In the genomic region with DNA sequence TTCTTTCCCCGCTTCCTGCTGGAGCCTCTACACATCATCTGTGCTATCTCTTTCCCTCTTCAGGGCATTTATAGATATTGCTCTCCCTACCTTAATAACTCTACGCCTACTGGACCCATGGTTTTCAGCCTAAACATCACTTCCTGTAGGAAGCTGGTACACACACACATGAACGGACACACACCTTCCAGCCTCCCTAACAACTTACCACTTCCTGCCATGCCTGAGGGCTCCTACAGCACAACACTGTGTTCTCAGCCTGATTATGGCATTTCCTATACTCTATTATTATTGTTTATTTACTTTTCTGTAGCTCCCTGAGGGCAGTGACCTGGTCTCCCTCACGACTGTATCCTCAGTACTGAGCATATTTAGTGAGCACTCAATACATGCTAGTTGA, we compare ENCODE assay signal across 13 cellular contexts.
A peak's percentile ranks its signal among the peaks of the same experiment; 100 is the strongest.
DNase-seq lines count a peak whose midpoint lies in the region; ATAC-seq lines count a peak whose summit lies in the region.
"Had no signal": no experiment of that assay in that cellular context is flagged by ENCODE, and none has a peak within 500 bp of the region (broad histone marks: within the 10 kb centered on the region; RNA-seq: fewer than 3 reads in every experiment).

No MANE protein-coding gene starts in this region.

- peak overlapping the region; percentile 94 for H3K27ac Mint-ChIP-seq in activated naive CD8-positive, alpha-beta T cell treated with anti-CD3 and anti-CD28 coated beads, Interleukin-2, amount 50 U/mL, for 24 hours
- peak overlapping the region; percentile 75 for H3K27ac Mint-ChIP-seq in stimulated activated effector memory CD8-positive, alpha-beta T cell treated with anti-CD3 and anti-CD28 coated beads, Interleukin-12 subunit alpha, Interleukin-12 subunit beta, amount 100 ng/mL, for 72 hours
- H3K27ac Mint-ChIP-seq: WTC11 had no signal

- H3K27me3 Mint-ChIP-seq in activated T-cell treated with anti-CD3 and anti-CD28 coated beads, Interleukin-2, amount 50 U/mL, for 4 hours (ENCODE audit: low read depth), result no peaks in the 10 kb centered on the region
- no peaks in the 10 kb centered on the region for H3K27me3 Mint-ChIP-seq in activated naive CD8-positive, alpha-beta T cell treated with anti-CD3 and anti-CD28 coated beads, Interleukin-2, amount 50 U/mL, for 24 hours

- no peak for DNase-seq in activated T-cell treated with anti-CD3 and anti-CD28 coated beads, Interleukin-2, amount 50 U/mL, for 4 hours
- no peak for DNase-seq in activated T-cell treated with anti-CD3 and anti-CD28 coated beads, Interleukin-2, amount 50 U/mL, for 48 hours
- DNase-seq in HT1080 (ENCODE audit: low read depth), result peak; percentile 27
- DNase-seq in activated naive CD8-positive, alpha-beta T cell treated with anti-CD3 and anti-CD28 coated beads, Interleukin-2, amount 50 U/mL, for 24 hours, result no peak
- DNase-seq in stimulated activated effector memory CD8-positive, alpha-beta T cell treated with anti-CD3 and anti-CD28 coated beads, Interleukin-12 subunit alpha, Interleukin-12 subunit beta, amount 100 ng/mL, for 72 hours (ENCODE audit: low spot score in 2 of 2), result no peak
- no peak for DNase-seq in NCI-H1105 treated with DMSO at 0.1 percent for 48 hours (lab: John Stamatoyannopoulos, UW)
- DNase-seq: ACHN, GDM1, NCI-H1436 treated with DMSO at 0.1 percent for 48 hours, OCI-M1 had no signal

- H3K9me3 Mint-ChIP-seq in activated T-cell treated with anti-CD3 and anti-CD28 coated beads, Interleukin-2, amount 50 U/mL, for 4 hours, result no peaks in the 10 kb centered on the region
- no peaks in the 10 kb centered on the region for H3K9me3 Mint-ChIP-seq in activated naive CD8-positive, alpha-beta T cell treated with anti-CD3 and anti-CD28 coated beads, Interleukin-2, amount 50 U/mL, for 24 hours
- no peaks in the 10 kb centered on the region for H3K9me3 Mint-ChIP-seq in stimulated activated effector memory CD8-positive, alpha-beta T cell treated with anti-CD3 and anti-CD28 coated beads, Interleukin-12 subunit alpha, Interleukin-12 subunit beta, amount 100 ng/mL, for 72 hours
- H3K9me3 Mint-ChIP-seq: WTC11 had no signal

- peaks cover 18% of the 10 kb centered on the region for H3K36me3 Mint-ChIP-seq in activated T-cell treated with anti-CD3 and anti-CD28 coated beads, Interleukin-2, amount 50 U/mL, for 4 hours (ENCODE audit: insufficient read depth)
- peaks cover 25% of the 10 kb centered on the region for H3K36me3 Mint-ChIP-seq in activated naive CD8-positive, alpha-beta T cell treated with anti-CD3 and anti-CD28 coated beads, Interleukin-2, amount 50 U/mL, for 24 hours (ENCODE audit: low read depth)
- peaks cover 62% of the 10 kb centered on the region for H3K36me3 Mint-ChIP-seq in stimulated activated effector memory CD8-positive, alpha-beta T cell treated with anti-CD3 and anti-CD28 coated beads, Interleukin-12 subunit alpha, Interleukin-12 subunit beta, amount 100 ng/mL, for 72 hours
- H3K36me3 Mint-ChIP-seq: WTC11 had no signal

- no peak for ATAC-seq in activated T-cell treated with anti-CD3 and anti-CD28 coated beads, Interleukin-2, amount 50 U/mL, for 4 hours
- peak; percentile 24 for ATAC-seq in activated naive CD8-positive, alpha-beta T cell treated with anti-CD3 and anti-CD28 coated beads, Interleukin-2, amount 50 U/mL, for 24 hours
- no peak for ATAC-seq in stimulated activated effector memory CD8-positive, alpha-beta T cell treated with anti-CD3 and anti-CD28 coated beads, Interleukin-12 subunit alpha, Interleukin-12 subunit beta, amount 100 ng/mL, for 72 hours
- ATAC-seq in HG03460 (IDR thresholded peaks at IDR 0.05; ENCODE audit: unreplicated experiment), result no peak
- no peak for ATAC-seq in HG03025 (IDR thresholded peaks at IDR 0.05; ENCODE audit: low FRiP score, unreplicated experiment)
- ATAC-seq: WTC11 had no signal

- H3K4me1 Mint-ChIP-seq in activated T-cell treated with anti-CD3 and anti-CD28 coated beads, Interleukin-2, amount 50 U/mL, for 4 hours (ENCODE audit: low read depth), result peaks cover 71% of the 10 kb centered on the region
- peaks cover 80% of the 10 kb centered on the region for H3K4me1 Mint-ChIP-seq in activated naive CD8-positive, alpha-beta T cell treated with anti-CD3 and anti-CD28 coated beads, Interleukin-2, amount 50 U/mL, for 24 hours
- H3K4me1 Mint-ChIP-seq in stimulated activated effector memory CD8-positive, alpha-beta T cell treated with anti-CD3 and anti-CD28 coated beads, Interleukin-12 subunit alpha, Interleukin-12 subunit beta, amount 100 ng/mL, for 72 hours, result peaks cover 60% of the 10 kb centered on the region

- H3K4me3 Mint-ChIP-seq in activated T-cell treated with anti-CD3 and anti-CD28 coated beads, Interleukin-2, amount 50 U/mL, for 4 hours, result peak overlapping the region; percentile 7
- peak overlapping the region; percentile 69 for H3K4me3 Mint-ChIP-seq in activated naive CD8-positive, alpha-beta T cell treated with anti-CD3 and anti-CD28 coated beads, Interleukin-2, amount 50 U/mL, for 24 hours
- peak overlapping the region; percentile 50 for H3K4me3 Mint-ChIP-seq in stimulated activated effector memory CD8-positive, alpha-beta T cell treated with anti-CD3 and anti-CD28 coated beads, Interleukin-12 subunit alpha, Interleukin-12 subunit beta, amount 100 ng/mL, for 72 hours
- H3K4me3 Mint-ChIP-seq: WTC11 had no signal

Comparison
In these comparisons a context has a peak if more than half of its experiments do, and no peak if none do; other contexts are left out.
1. H3K4me3 Mint-ChIP-seq: peak in every context shown above with its lines; median percentile 69 in activated naive CD8-positive, alpha-beta T cell treated with anti-CD3 and anti-CD28 coated beads, Interleukin-2, amount 50 U/mL, for 24 hours; 50 in stimulated activated effector memory CD8-positive, alpha-beta T cell treated with anti-CD3 and anti-CD28 coated beads, Interleukin-12 subunit alpha, Interleukin-12 subunit beta, amount 100 ng/mL, for 72 hours; 7 in activated T-cell treated with anti-CD3 and anti-CD28 coated beads, Interleukin-2, amount 50 U/mL, for 4 hours.